13 cellular contexts compared by ENCODE assay signal in the genomic region with DNA sequence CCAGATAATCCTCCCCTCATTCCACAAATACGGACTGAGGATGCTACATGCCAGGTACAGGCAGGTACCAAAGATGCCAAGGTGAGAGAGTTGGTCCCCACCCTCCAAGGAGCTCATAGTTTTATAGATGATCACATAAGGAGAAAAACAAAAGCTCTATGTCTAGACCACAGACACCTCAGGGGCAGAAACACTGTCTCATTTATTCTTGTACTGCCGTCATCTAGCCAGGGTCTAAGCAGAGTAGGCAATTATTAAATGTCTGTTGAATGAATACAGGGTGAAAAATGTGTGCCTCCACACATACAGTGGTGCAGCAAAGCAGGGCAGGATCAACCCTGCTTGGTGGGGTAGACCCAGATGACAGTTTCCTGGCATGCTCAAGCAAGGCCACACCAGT.
DNase-seq lines count a peak whose midpoint lies in the region; ATAC-seq and TF ChIP-seq lines count a peak whose summit lies in the region.
"Had no signal": no experiment of that assay in that cellular context is flagged by ENCODE, and none has a peak within 500 bp of the region (broad histone marks: within the 10 kb centered on the region; RNA-seq: fewer than 3 reads in every experiment).

No MANE protein-coding gene starts in this region.

- in situ Hi-C loops in SK-MEL-5 (cut with HindIII; ENCODE audit: low pct_unique_long_range_greater_than_20kb, low sequenced_read_pairs) = no loop called here

- TF ChIP-seq CTCF in foreskin keratinocyte (conservative IDR thresholded peaks at IDR 0.05) = no peak

- no peak overlapping the region for H3K4me3 Mint-ChIP-seq in stimulated activated memory B cell treated with anti-CD40 and anti-IgM and Interleukin-4, amounts not matched to agents 10 μg/mL and 1 μg/mL and 100 μg/mL, for 72 hours
- H3K4me3 Mint-ChIP-seq: CD4-positive, alpha-beta memory T cell; H9 had no signal

- H3K9me3 Mint-ChIP-seq in stimulated activated memory B cell treated with anti-CD40 and anti-IgM and Interleukin-4, amounts not matched to agents 10 μg/mL and 1 μg/mL and 100 μg/mL, for 72 hours = peaks cover 8% of the 10 kb centered on the region

- ATAC-seq in foreskin keratinocyte (no peak), HG02571 (IDR thresholded peaks at IDR 0.05; ENCODE audit: unreplicated experiment) (no peak)
- no peak for ATAC-seq in stimulated activated memory B cell treated with anti-CD40 and anti-IgM and Interleukin-4, amounts not matched to agents 10 μg/mL and 1 μg/mL and 100 μg/mL, for 72 hours
- ATAC-seq: HCT116 had no signal

- no peaks in the 10 kb centered on the region for H3K27me3 ChIP-seq in foreskin keratinocyte

- peak; percentile 61 for DNase-seq in SK-MEL-5 (ENCODE audit: low read depth, low spot score)
- peak; percentile 7 to 53 for DNase-seq in foreskin keratinocyte
- DNase-seq in GOT3 (lab: John Stamatoyannopoulos, UW) = no peak
- DNase-seq in putamen (ENCODE audit: low spot score) = no peak
- DNase-seq: Calu3; CD4-positive, alpha-beta memory T cell; COR-L47; DND-41; GM23248; H9 had no signal

- no peaks in the 10 kb centered on the region for H3K27me3 Mint-ChIP-seq in stimulated activated memory B cell treated with anti-CD40 and anti-IgM and Interleukin-4, amounts not matched to agents 10 μg/mL and 1 μg/mL and 100 μg/mL, for 72 hours
- H3K27me3 Mint-ChIP-seq: CD4-positive, alpha-beta memory T cell had no signal

- H3K4me1 Mint-ChIP-seq in stimulated activated memory B cell treated with anti-CD40 and anti-IgM and Interleukin-4, amounts not matched to agents 10 μg/mL and 1 μg/mL and 100 μg/mL, for 72 hours = no peaks in the 10 kb centered on the region
- H3K4me1 Mint-ChIP-seq: CD4-positive, alpha-beta memory T cell had no signal

- H3K27ac ChIP-seq in foreskin keratinocyte = no peak overlapping the region
- H3K27ac ChIP-seq: GM23248 had no signal

- H3K4me1 ChIP-seq in foreskin keratinocyte = peaks cover 11% of the 10 kb centered on the region

- no peaks in the 10 kb centered on the region for H3K36me3 Mint-ChIP-seq in stimulated activated memory B cell treated with anti-CD40 and anti-IgM and Interleukin-4, amounts not matched to agents 10 μg/mL and 1 μg/mL and 100 μg/mL, for 72 hours
- H3K36me3 Mint-ChIP-seq: CD4-positive, alpha-beta memory T cell had no signal

- peak overlapping the region; percentile 6 for H3K27ac Mint-ChIP-seq in stimulated activated memory B cell treated with anti-CD40 and anti-IgM and Interleukin-4, amounts not matched to agents 10 μg/mL and 1 μg/mL and 100 μg/mL, for 72 hours
- H3K27ac Mint-ChIP-seq: CD4-positive, alpha-beta memory T cell; H9 had no signal

Comparison
In these comparisons a context has a peak if more than half of its experiments do, and no peak if none do; other contexts are left out.
1. DNase-seq: peak in SK-MEL-5 (single experiment) and foreskin keratinocyte (2 of 2); none in GOT3 (single experiment) and putamen (single experiment).